Comparison of ENCODE assay signal across 13 cellular contexts in the genomic region with DNA sequence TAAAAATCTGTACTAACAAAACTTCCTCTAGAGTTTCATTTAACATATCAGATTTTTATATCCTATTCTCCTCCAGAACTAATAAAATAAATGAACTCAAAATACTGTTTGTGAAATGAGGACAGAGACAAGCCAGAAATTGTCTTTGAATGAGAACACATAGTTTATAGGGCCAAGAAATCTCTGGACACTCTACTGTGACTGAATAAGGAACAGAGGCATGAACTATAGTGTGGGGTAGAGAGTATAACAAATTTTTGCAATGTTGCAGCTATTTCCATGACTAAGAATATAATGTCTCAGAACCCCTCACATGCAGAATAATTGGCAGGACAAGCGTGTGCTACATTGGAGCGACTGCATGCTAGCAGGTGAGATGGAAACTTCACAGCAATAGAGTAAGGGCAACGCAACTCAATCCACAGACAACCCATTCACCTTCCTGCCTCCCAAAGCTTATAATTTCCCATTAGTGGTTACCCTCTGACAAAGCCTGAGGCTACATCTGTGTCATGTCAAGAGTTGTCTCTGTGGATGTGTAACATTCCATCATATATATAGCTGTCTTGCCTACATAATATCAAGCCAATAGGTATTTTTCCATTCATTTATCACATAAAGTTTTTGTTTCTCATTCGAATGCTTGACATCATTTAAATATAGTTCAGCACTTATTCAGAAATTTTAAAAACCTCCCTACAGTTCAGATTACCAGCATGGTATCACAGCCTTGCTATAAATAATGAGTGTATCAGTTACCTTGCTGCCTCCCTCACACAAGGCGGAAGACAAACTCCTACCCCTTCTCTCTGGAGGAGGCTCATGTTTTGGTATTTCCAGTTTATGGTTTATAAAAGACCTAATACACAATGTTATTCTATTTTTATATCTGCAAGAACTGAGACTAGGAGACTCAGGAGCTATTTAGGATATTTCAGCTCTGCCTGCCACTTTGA.
"Had no signal": no experiment of that assay in that cellular context is flagged by ENCODE, and none has a peak within 500 bp of the region (broad histone marks: within the 10 kb centered on the region; RNA-seq: fewer than 3 reads in every experiment).

No MANE protein-coding gene starts in this region.

- ATAC-seq: natural killer cell treated with Interleukin-12 subunit alpha and Interleukin-12 subunit beta and Interleukin-15 and Interleukin-18, amount 100 ng/mL, for 72 hours had no signal

- H3K27ac Mint-ChIP-seq: activated naive CD4-positive, alpha-beta T cell treated with anti-CD3 and anti-CD28 coated beads, Interleukin-2, amount 50 U/mL, for 24 hours; natural killer cell treated with Interleukin-12 subunit alpha and Interleukin-12 subunit beta and Interleukin-15 and Interleukin-18, amount 100 ng/mL, for 72 hours; stimulated activated naive CD8-positive, alpha-beta T cell treated with anti-CD3 and anti-CD28 coated beads, Interleukin-15, Interleukin-2, amounts not matched to agents 100 ng/mL and 50 ng/mL, for 24 hours had no signal

- H3K27me3 ChIP-seq: brain microvascular endothelial cell, dorsolateral prefrontal cortex had no signal

- H3K27me3 Mint-ChIP-seq: stimulated activated naive CD8-positive, alpha-beta T cell treated with anti-CD3 and anti-CD28 coated beads, Interleukin-15, Interleukin-2, amounts not matched to agents 100 ng/mL and 50 ng/mL, for 24 hours had no signal

- DNase-seq: activated CD4-positive, alpha-beta T cell treated with anti-CD3 and anti-CD28 coated beads, Interleukin-2, amount 50 U/mL, for 1 hour; activated CD4-positive, CD25-positive, alpha-beta regulatory T cell; activated effector memory CD4-positive, alpha-beta T cell treated with Interleukin-2 at 50 U/mL for 16 hours; amygdala; brain microvascular endothelial cell; dorsolateral prefrontal cortex; hippocampal formation; stimulated activated CD4-positive, alpha-beta T cell treated with anti-CD3 and anti-CD28 coated beads, Interleukin-4, amount 100 ng/mL, for 1 hour; T-helper 2 cell had no signal

- H3K36me3 Mint-ChIP-seq: activated naive CD4-positive, alpha-beta T cell treated with anti-CD3 and anti-CD28 coated beads, Interleukin-2, amount 50 U/mL, for 24 hours; natural killer cell treated with Interleukin-12 subunit alpha and Interleukin-12 subunit beta and Interleukin-15 and Interleukin-18, amount 100 ng/mL, for 72 hours had no signal

- H3K27ac ChIP-seq: brain microvascular endothelial cell, dorsolateral prefrontal cortex had no signal

- H3K4me1 ChIP-seq: prostate gland had no signal

- H3K4me3 Mint-ChIP-seq: activated naive CD4-positive, alpha-beta T cell treated with anti-CD3 and anti-CD28 coated beads, Interleukin-2, amount 50 U/mL, for 24 hours; natural killer cell treated with Interleukin-12 subunit alpha and Interleukin-12 subunit beta and Interleukin-15 and Interleukin-18, amount 100 ng/mL, for 72 hours; stimulated activated naive CD8-positive, alpha-beta T cell treated with anti-CD3 and anti-CD28 coated beads, Interleukin-15, Interleukin-2, amounts not matched to agents 100 ng/mL and 50 ng/mL, for 24 hours had no signal

- H3K4me1 Mint-ChIP-seq: activated naive CD4-positive, alpha-beta T cell treated with anti-CD3 and anti-CD28 coated beads, Interleukin-2, amount 50 U/mL, for 24 hours had no signal

- H3K9me3 Mint-ChIP-seq: activated naive CD4-positive, alpha-beta T cell treated with anti-CD3 and anti-CD28 coated beads, Interleukin-2, amount 50 U/mL, for 24 hours; natural killer cell treated with Interleukin-12 subunit alpha and Interleukin-12 subunit beta and Interleukin-15 and Interleukin-18, amount 100 ng/mL, for 72 hours; stimulated activated naive CD8-positive, alpha-beta T cell treated with anti-CD3 and anti-CD28 coated beads, Interleukin-15, Interleukin-2, amounts not matched to agents 100 ng/mL and 50 ng/mL, for 24 hours had no signal
